In the genomic region with DNA sequence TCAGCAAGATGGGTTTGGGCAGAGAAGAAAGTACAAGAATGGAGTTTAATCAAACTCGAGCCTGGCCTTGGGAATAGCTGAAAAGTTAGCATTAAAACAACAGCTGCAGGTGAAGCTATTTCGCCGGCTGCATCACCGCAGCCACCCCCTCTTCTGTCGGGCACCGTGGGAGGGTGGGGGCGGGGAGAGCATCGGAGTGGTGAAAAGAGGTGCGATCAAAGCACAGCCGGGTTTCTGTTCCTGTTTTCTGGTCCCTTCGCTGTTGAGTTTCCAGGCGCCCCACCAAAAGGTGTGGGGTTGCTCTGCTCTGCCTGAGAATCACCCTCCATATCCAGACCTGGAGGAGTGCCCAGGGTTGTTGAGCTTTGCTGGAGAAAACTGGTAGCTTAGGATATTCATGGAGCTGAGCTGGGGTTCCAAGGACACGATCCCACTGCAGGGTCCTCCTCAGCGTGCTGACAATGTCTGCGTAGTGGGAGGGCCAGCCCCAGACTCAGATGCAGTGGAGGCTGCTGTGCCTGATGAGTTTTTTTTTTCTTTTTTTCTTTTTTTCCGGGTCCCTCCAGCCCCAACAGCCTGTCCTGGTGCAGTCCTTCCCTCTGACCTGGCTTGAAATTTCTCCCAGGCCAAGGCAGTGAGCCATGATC, we compare ENCODE assay signal across 14 cellular contexts.
DNase-seq lines count a peak whose midpoint lies in the region; ATAC-seq and TF ChIP-seq lines count a peak whose summit lies in the region.
"Had no signal": no experiment of that assay in that cellular context is flagged by ENCODE, and none has a peak within 500 bp of the region (broad histone marks: within the 10 kb centered on the region; RNA-seq: fewer than 3 reads in every experiment).

No MANE protein-coding gene starts in this region.

- H3K4me3 ChIP-seq in neural progenitor cell, result no peak overlapping the region
- H3K4me3 ChIP-seq: esophagus muscularis mucosa, smooth muscle cell had no signal

- no peak overlapping the region for H3K27ac ChIP-seq in neural progenitor cell
- H3K27ac ChIP-seq: esophagus muscularis mucosa had no signal

- intact Hi-C loops in activated naive CD4-positive, alpha-beta T cell treated with anti-CD3 and anti-CD28 coated beads for 36 hours (cut with micrococcal nuclease), result no loop called here

- ATAC-seq in GM21381 (IDR thresholded peaks at IDR 0.05; ENCODE audit: unreplicated experiment) (peak; percentile 88), HG03460 (IDR thresholded peaks at IDR 0.05; ENCODE audit: unreplicated experiment) (peak; percentile 50)

- H3K4me2 ChIP-seq in neural progenitor cell, result peak overlapping the region; percentile 19
- H3K4me2 ChIP-seq: smooth muscle cell had no signal

- TF ChIP-seq CTCF in neural progenitor cell (IDR thresholded peaks at IDR 0.05), result no peak

- H4K20me1 ChIP-seq in neural progenitor cell (ENCODE audit: low read depth), result no peaks in the 10 kb centered on the region

- no peaks in the 10 kb centered on the region for H3K36me3 Mint-ChIP-seq in activated naive CD4-positive, alpha-beta T cell treated with anti-CD3 and anti-CD28 coated beads for 36 hours (ENCODE audit: low read depth)
- H3K36me3 Mint-ChIP-seq in neural progenitor cell, result no peaks in the 10 kb centered on the region

- no peaks in the 10 kb centered on the region for H3K79me2 ChIP-seq in neural progenitor cell (ENCODE audit: low read depth)

- no peaks in the 10 kb centered on the region for H3F3A ChIP-seq in neural progenitor cell (ENCODE audit: low read depth)

- H3K27me3 ChIP-seq in neural progenitor cell, result no peaks in the 10 kb centered on the region

- no peak overlapping the region for H3K9ac ChIP-seq in neural progenitor cell

- CTCF ChIA-PET in activated naive CD4-positive, alpha-beta T cell treated with anti-CD3 and anti-CD28 coated beads for 36 hours (lab: Charles Lee), result no interaction called here

- H3K9me3 ChIP-seq in neural progenitor cell (ENCODE audit: low read depth), result no peaks in the 10 kb centered on the region

- peaks cover 7% of the 10 kb centered on the region for H3K4me1 ChIP-seq in neural progenitor cell
- H3K4me1 ChIP-seq: esophagus muscularis mucosa had no signal

- no peak overlapping the region for H3K27ac Mint-ChIP-seq in activated naive CD4-positive, alpha-beta T cell treated with anti-CD3 and anti-CD28 coated beads for 36 hours
- no peak overlapping the region for H3K27ac Mint-ChIP-seq in neural progenitor cell
- H3K27ac Mint-ChIP-seq: activated T-helper 2 cell treated with anti-CD3 and anti-CD28 coated beads, Interferon-gamma antibody, Interleukin-2, Interleukin-4, amounts not matched to agents 10 μg/mL and 5 μg/mL and 100 μg/mL, durations not matched to agents 14 hours and 24 hours and 36 hours had no signal

- H3K4me1 Mint-ChIP-seq in activated naive CD4-positive, alpha-beta T cell treated with anti-CD3 and anti-CD28 coated beads for 36 hours (ENCODE audit: low read depth), result no peaks in the 10 kb centered on the region
- H3K4me1 Mint-ChIP-seq in neural progenitor cell, result no peaks in the 10 kb centered on the region

- peak; percentile 22 for DNase-seq in activated naive CD4-positive, alpha-beta T cell treated with anti-CD3 and anti-CD28 coated beads for 36 hours
- DNase-seq in activated naive CD4-positive, alpha-beta T cell treated with anti-CD3 and anti-CD28 coated beads, Interleukin-2, amount 50 U/mL, for 16 hours, result no peak
- DNase-seq in neural progenitor cell (ENCODE audit: low spot score) (no peak), DMS53 (lab: John Stamatoyannopoulos, UW) (no peak), SKM-1 treated with dmso at 0.1 percent for 144 hours (lab: John Stamatoyannopoulos, UW; ENCODE audit: unreplicated experiment) (no peak), SW480 (ENCODE audit: low spot score) (no peak)
- DNase-seq: ACHN, NCI-H226, SHP77 treated with DMSO at 0.1 percent for 48 hours had no signal

- H3K36me3 ChIP-seq in neural progenitor cell, result no peaks in the 10 kb centered on the region
- H3K36me3 ChIP-seq: esophagus muscularis mucosa had no signal

- H3K4me3 Mint-ChIP-seq in activated naive CD4-positive, alpha-beta T cell treated with anti-CD3 and anti-CD28 coated beads for 36 hours, result no peak overlapping the region
- H3K4me3 Mint-ChIP-seq in neural progenitor cell, result no peak overlapping the region

- peaks cover 4% of the 10 kb centered on the region for H3K27me3 Mint-ChIP-seq in activated naive CD4-positive, alpha-beta T cell treated with anti-CD3 and anti-CD28 coated beads for 36 hours (ENCODE audit: low read depth)
- peaks cover 2% of the 10 kb centered on the region for H3K27me3 Mint-ChIP-seq in neural progenitor cell (ENCODE audit: insufficient read depth, low read depth)

- H2AFZ ChIP-seq in neural progenitor cell (replicated peaks), result peak overlapping the region; percentile 91

- peaks cover 2% of the 10 kb centered on the region for H3K9me3 Mint-ChIP-seq in activated naive CD4-positive, alpha-beta T cell treated with anti-CD3 and anti-CD28 coated beads for 36 hours
- H3K9me3 Mint-ChIP-seq in neural progenitor cell, result peaks cover 6% of the 10 kb centered on the region
- H3K9me3 Mint-ChIP-seq: activated T-helper 2 cell treated with anti-CD3 and anti-CD28 coated beads, Interferon-gamma antibody, Interleukin-2, Interleukin-4, amounts not matched to agents 10 μg/mL and 5 μg/mL and 100 μg/mL, durations not matched to agents 14 hours and 24 hours and 36 hours had no signal
